In the genomic region with DNA sequence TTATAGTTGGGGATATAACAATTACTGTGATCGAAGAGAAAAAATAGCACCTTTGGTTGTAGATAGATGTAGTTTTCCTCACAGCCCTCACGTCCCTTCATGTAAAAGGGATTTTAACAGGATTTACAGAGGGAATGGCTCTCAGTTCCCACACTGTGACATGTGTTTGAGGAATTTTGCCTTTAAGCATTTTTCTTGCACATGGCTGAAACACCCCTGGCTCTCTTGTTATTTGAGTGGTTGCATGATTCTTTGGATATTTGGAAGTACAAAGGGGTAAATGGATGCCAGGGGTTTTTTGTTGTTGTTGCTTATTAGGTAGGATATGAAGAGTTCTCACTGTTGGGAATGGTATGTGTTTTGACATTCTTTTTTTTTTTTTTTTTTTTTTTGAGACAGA, we compare ENCODE assay signal across 15 cellular contexts.
"Had no signal": no experiment of that assay in that cellular context is flagged by ENCODE, and none has a peak within 500 bp of the region (broad histone marks: within the 10 kb centered on the region; RNA-seq: fewer than 3 reads in every experiment).

No MANE protein-coding gene starts in this region.

- H3K36me3 Mint-ChIP-seq: natural killer cell treated with Interleukin-12 subunit alpha and Interleukin-12 subunit beta and Interleukin-15 and Interleukin-18, amount 100 ng/mL, for 72 hours had no signal

- H3K9me3 Mint-ChIP-seq: activated T-helper 17 cell treated with anti-CD3 and anti-CD28 coated beads, Interleukin-2, amount 50 U/mL, for 72 hours; brain; dendritic cell treated with granulocyte-macrophage colony-stimulating factor and Interleukin-4, amounts not matched to agents 40 ng/mL and 50 ng/mL, for 4 days; effector memory CD8-positive, alpha-beta T cell; immature natural killer cell; natural killer cell treated with Interleukin-12 subunit alpha and Interleukin-12 subunit beta and Interleukin-15 and Interleukin-18, amount 100 ng/mL, for 72 hours; stimulated activated naive CD8-positive, alpha-beta T cell treated with anti-CD3 and anti-CD28 coated beads, Interleukin-15, Interleukin-2, amounts not matched to agents 100 ng/mL and 50 ng/mL, for 24 hours had no signal

- DNase-seq: activated CD4-positive, alpha-beta T cell treated with anti-CD3 and anti-CD28 coated beads for 48 hours; activated CD8-positive, alpha-beta memory T cell treated with anti-CD3 and anti-CD28 coated beads for 24 hours; activated naive CD4-positive, alpha-beta T cell treated with anti-CD3 and anti-CD28 coated beads, Interleukin-2, amount 50 U/mL, for 16 hours; activated T-cell treated with anti-CD3 and anti-CD28 coated beads for 4 hours; effector memory CD8-positive, alpha-beta T cell; immature natural killer cell; stimulated activated CD4-positive, alpha-beta T cell treated with anti-CD3 and anti-CD28 coated beads, Interleukin-4, amount 100 ng/mL, for 1 hour; stimulated activated CD8-positive, alpha-beta memory T cell treated with anti-CD3 and anti-CD28 coated beads, Interleukin-4, amount 100 ng/mL, for 48 hours; testis had no signal

- H3K4me1 Mint-ChIP-seq: activated T-helper 17 cell treated with anti-CD3 and anti-CD28 coated beads, Interleukin-2, amount 50 U/mL, for 72 hours; immature natural killer cell had no signal

- H3K4me3 Mint-ChIP-seq: activated T-helper 17 cell treated with anti-CD3 and anti-CD28 coated beads, Interleukin-2, amount 50 U/mL, for 72 hours; brain; dendritic cell treated with granulocyte-macrophage colony-stimulating factor and Interleukin-4, amounts not matched to agents 40 ng/mL and 50 ng/mL, for 4 days; effector memory CD8-positive, alpha-beta T cell; immature natural killer cell; natural killer cell treated with Interleukin-12 subunit alpha and Interleukin-12 subunit beta and Interleukin-15 and Interleukin-18, amount 100 ng/mL, for 72 hours; stimulated activated naive CD8-positive, alpha-beta T cell treated with anti-CD3 and anti-CD28 coated beads, Interleukin-15, Interleukin-2, amounts not matched to agents 100 ng/mL and 50 ng/mL, for 24 hours had no signal

- ATAC-seq: activated T-helper 17 cell treated with anti-CD3 and anti-CD28 coated beads, Interleukin-2, amount 50 U/mL, for 72 hours; effector memory CD8-positive, alpha-beta T cell; natural killer cell treated with Interleukin-12 subunit alpha and Interleukin-12 subunit beta and Interleukin-15 and Interleukin-18, amount 100 ng/mL, for 72 hours had no signal

- H3K27me3 Mint-ChIP-seq: activated T-helper 17 cell treated with anti-CD3 and anti-CD28 coated beads, Interleukin-2, amount 50 U/mL, for 72 hours; dendritic cell treated with granulocyte-macrophage colony-stimulating factor and Interleukin-4, amounts not matched to agents 40 ng/mL and 50 ng/mL, for 4 days; effector memory CD8-positive, alpha-beta T cell; natural killer cell treated with Interleukin-12 subunit alpha and Interleukin-12 subunit beta and Interleukin-15 and Interleukin-18, amount 100 ng/mL, for 72 hours; stimulated activated naive CD8-positive, alpha-beta T cell treated with anti-CD3 and anti-CD28 coated beads, Interleukin-15, Interleukin-2, amounts not matched to agents 100 ng/mL and 50 ng/mL, for 24 hours had no signal

- H3K27ac Mint-ChIP-seq: activated T-helper 17 cell treated with anti-CD3 and anti-CD28 coated beads, Interleukin-2, amount 50 U/mL, for 72 hours; dendritic cell treated with granulocyte-macrophage colony-stimulating factor and Interleukin-4, amounts not matched to agents 40 ng/mL and 50 ng/mL, for 4 days; effector memory CD8-positive, alpha-beta T cell; immature natural killer cell; natural killer cell treated with Interleukin-12 subunit alpha and Interleukin-12 subunit beta and Interleukin-15 and Interleukin-18, amount 100 ng/mL, for 72 hours; stimulated activated naive CD8-positive, alpha-beta T cell treated with anti-CD3 and anti-CD28 coated beads, Interleukin-15, Interleukin-2, amounts not matched to agents 100 ng/mL and 50 ng/mL, for 24 hours had no signal

- H3K4me3 ChIP-seq: testis, vagina had no signal

- H3K27ac ChIP-seq: testis, vagina had no signal

- H3K36me3 ChIP-seq: vagina had no signal

- H3K27me3 ChIP-seq: testis, vagina had no signal

- H3K9me3 ChIP-seq: testis, vagina had no signal
